In the genomic region with DNA sequence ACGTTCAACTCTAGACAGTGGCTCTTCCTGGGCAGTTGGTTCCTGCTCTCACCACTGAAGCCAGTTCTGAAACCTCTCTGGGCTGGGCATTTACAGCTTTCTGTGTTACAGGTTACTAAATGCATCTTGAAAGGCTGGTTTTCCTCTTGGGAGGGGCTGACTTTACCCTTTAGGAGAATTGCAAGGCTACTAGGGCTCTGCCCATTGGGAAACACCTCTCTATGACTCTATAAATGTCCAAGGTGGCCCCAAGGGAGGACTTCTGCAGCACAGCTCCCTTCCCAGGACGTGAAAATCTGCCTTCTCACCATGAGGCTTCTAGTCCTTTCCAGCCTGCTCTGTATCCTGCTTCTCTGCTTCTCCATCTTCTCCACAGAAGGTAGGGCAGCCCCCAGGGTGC, we compare ENCODE assay signal across 13 cellular contexts. TPM values are rescaled to one million over a fixed set of nuclear protein-coding genes. Genes with fewer than 3 reads are reported as not detected.
A peak's percentile ranks its signal among the peaks of the same experiment; 100 is the strongest.
DNase-seq lines count a peak whose midpoint lies in the region; ATAC-seq and TF ChIP-seq lines count a peak whose summit lies in the region.
"Had no signal": no experiment of that assay in that cellular context is flagged by ENCODE, and none has a peak within 500 bp of the region (broad histone marks: within the 10 kb centered on the region; RNA-seq: fewer than 3 reads in every experiment).

GPR15LG (plus strand) TSS at position 259 of the 400 bp plus-strand sequence; CDS start at position 310, 51 bp downstream.

- H3K27ac Mint-ChIP-seq in naive thymus-derived CD8-positive, alpha-beta T cell: peak within 1 kb of the TSS in 1 of 10 donors; percentile 48

- peak within 1 kb of the TSS in 4 of 11 experiments; percentile 14 to 56 (median 34); a peak in 3 of 22 replicates for H3K9ac ChIP-seq in BLaER1 treated with 17β-estradiol and CSF1 and Interleukin-3, amounts not matched to agents 10 nM and 100 nM

- ATAC-seq in GM19467 (IDR thresholded peaks at IDR 0.05; ENCODE audit: unreplicated experiment) (peak; percentile 38), HG03378 (IDR thresholded peaks at IDR 0.05; ENCODE audit: unreplicated experiment) (peak; percentile 44), foreskin keratinocyte (no peak), GM19455 (IDR thresholded peaks at IDR 0.05; ENCODE audit: unreplicated experiment) (no peak)
- no peak for ATAC-seq in naive thymus-derived CD8-positive, alpha-beta T cell

- no peaks in the 10 kb centered on the region for H3K27me3 ChIP-seq in BLaER1 treated with 17β-estradiol and CSF1 and Interleukin-3, amounts not matched to agents 10 nM and 100 nM
- H3K27me3 ChIP-seq in foreskin keratinocyte (no peaks in the 10 kb centered on the region), SJCRH30 (no peaks in the 10 kb centered on the region)

- H3K4me3 ChIP-seq in BLaER1 treated with 17β-estradiol and CSF1 and Interleukin-3, amounts not matched to agents 10 nM and 100 nM: no peak within 1 kb of the TSS
- no peak within 1 kb of the TSS for H3K4me3 ChIP-seq in SJCRH30

- no peaks in the 10 kb centered on the region for H3K27me3 Mint-ChIP-seq in naive thymus-derived CD8-positive, alpha-beta T cell

- no peak within 1 kb of the TSS for H3K4me3 Mint-ChIP-seq in naive thymus-derived CD8-positive, alpha-beta T cell
- H3K4me3 Mint-ChIP-seq: nephron progenitor cell had no signal

- no peaks in the 10 kb centered on the region for H3K9me3 Mint-ChIP-seq in naive thymus-derived CD8-positive, alpha-beta T cell
- H3K9me3 Mint-ChIP-seq: nephron progenitor cell had no signal

- no peaks in the 10 kb centered on the region for H3K36me3 Mint-ChIP-seq in naive thymus-derived CD8-positive, alpha-beta T cell

- POLR2A ChIA-PET in naive thymus-derived CD8-positive, alpha-beta T cell (lab: Charles Lee): no interaction called here

- H3K36me3 ChIP-seq in BLaER1 treated with 17β-estradiol and CSF1 and Interleukin-3, amounts not matched to agents 10 nM and 100 nM: no peaks in the 10 kb centered on the region
- H3K36me3 ChIP-seq in SJCRH30: no peaks in the 10 kb centered on the region

- DNase-seq in foreskin keratinocyte (no peak), OCI-M1 (lab: John Stamatoyannopoulos, UW) (no peak), SJCRH30 (no peak)
- no peak for DNase-seq in naive thymus-derived CD8-positive, alpha-beta T cell
- DNase-seq: amniotic stem cell, NCI-H1092, NCI-H748 treated with DMSO at 0.1 percent for 48 hours, nephron progenitor cell, T-helper 1 cell had no signal

- no peak for TF ChIP-seq CTCF in foreskin keratinocyte (conservative IDR thresholded peaks at IDR 0.05)

- H4K20me1 ChIP-seq in BLaER1 treated with 17β-estradiol and CSF1 and Interleukin-3, amounts not matched to agents 10 nM and 100 nM: no peaks in the 10 kb centered on the region

- H3K27ac ChIP-seq in BLaER1 treated with 17β-estradiol and CSF1 and Interleukin-3, amounts not matched to agents 10 nM and 100 nM: peak within 1 kb of the TSS in 9 of 11 experiments; percentile 30 to 77 (median 64); a peak in 13 of 22 replicates
- H3K27ac ChIP-seq in foreskin keratinocyte (peak within 1 kb of the TSS; percentile 98), SJCRH30 (no peak within 1 kb of the TSS)

- H3K4me2 ChIP-seq in BLaER1 treated with 17β-estradiol and CSF1 and Interleukin-3, amounts not matched to agents 10 nM and 100 nM: peak within 1 kb of the TSS in 6 of 11 experiments; percentile 28 to 60 (median 40); a peak in 10 of 22 replicates

- H3K9me3 ChIP-seq in BLaER1 treated with 17β-estradiol and CSF1 and Interleukin-3, amounts not matched to agents 10 nM and 100 nM (replicated peaks in 1 of 11): peaks cover 0 to 3% (median 0%) of the 10 kb centered on the region in 11 experiments; a peak in 5 of 22 replicates
- no peaks in the 10 kb centered on the region for H3K9me3 ChIP-seq in SJCRH30 (replicated peaks)

- peaks cover 19 to 41% (median 26%) of the 10 kb centered on the region in 10 experiments for H3K4me1 ChIP-seq in BLaER1 treated with 17β-estradiol and CSF1 and Interleukin-3, amounts not matched to agents 10 nM and 100 nM
- H3K4me1 ChIP-seq in foreskin keratinocyte (peaks cover 27% of the 10 kb centered on the region), SJCRH30 (no peaks in the 10 kb centered on the region)

- peaks cover 0 to 10% (median 3%) of the 10 kb centered on the region in 4 donors for H3K4me1 Mint-ChIP-seq in naive thymus-derived CD8-positive, alpha-beta T cell

RNA-seq across cellular contexts. Expression of gene GPR15LG, which starts in this region (rescaled TPM):
- 0.32 TPM in 1 of 2 replicates, not detected in the other for total RNA-seq in foreskin keratinocyte
- not detected in 2 replicates for polyA plus RNA-seq in foreskin keratinocyte
- not detected for total RNA-seq in naive thymus-derived CD8-positive, alpha-beta T cell
- not detected for polyA plus RNA-seq in naive thymus-derived CD8-positive, alpha-beta T cell
- total RNA-seq in SJCRH30 (2014; rRNA removed; shearing (Covaris generic)): not detected in 2 replicates

Comparison
In these comparisons a context has a peak if more than half of its experiments do, and no peak if none do; other contexts are left out.
1. ATAC-seq: peak in GM19467 (single experiment) and HG03378 (single experiment); none in foreskin keratinocyte (single experiment), naive thymus-derived CD8-positive, alpha-beta T cell (0 of 2) and GM19455 (single experiment).